ENCODE assay signal across 8 cellular contexts in genomic region chr9:89604463-89605180, GRCh38. TPM values are rescaled to one million over a fixed set of nuclear protein-coding genes. Genes with fewer than 3 reads are reported as not detected.
A peak's percentile ranks its signal among the peaks of the same experiment; 100 is the strongest.
DNase-seq lines count a peak whose midpoint lies in the region; ATAC-seq, FAIRE-seq and TF ChIP-seq lines count a peak whose summit lies in the region.

TSS of gene GADD45G (plus strand) at chr9:89605012. CDS start at chr9:89605122, 110 bp downstream.

- peak within 1 kb of the TSS; percentile 80 to 89 for H3K4me3 Mint-ChIP-seq in effector memory CD8-positive, alpha-beta T cell

- H4K5ac ChIP-seq in mesendoderm (ENCODE audit: low read length), result no peak within 1 kb of the TSS

- peak; percentile 49 for ATAC-seq in HG03342 (IDR thresholded peaks at IDR 0.05; ENCODE audit: unreplicated experiment)
- peak; percentile 77 for ATAC-seq in effector memory CD8-positive, alpha-beta T cell (replicated peaks)

- H3K27me3 Mint-ChIP-seq in effector memory CD8-positive, alpha-beta T cell, result peaks cover 43 to 60% of the 10 kb centered on the region in 2 donors

- peak within 1 kb of the TSS; percentile 55 for H3K23ac ChIP-seq in mesendoderm (ENCODE audit: low read length)

- H3K36me3 ChIP-seq in mesendoderm (ENCODE audit: control insufficient read depth, insufficient read depth, low read length), result no peaks in the 10 kb centered on the region

- no CpG with 5 or more reads among the region's 41 CpGs for WGBS in mesendoderm (ENCODE audit: extremely low coverage, insufficient coverage, low lambda C conversion rate)

- no peak within 1 kb of the TSS for H2BK15ac ChIP-seq in mesendoderm (replicated peaks; ENCODE audit: low read depth)

- no peak within 1 kb of the TSS for H2BK120ac ChIP-seq in mesendoderm (ENCODE audit: low read depth, low read length)

- no peak within 1 kb of the TSS for H4K8ac ChIP-seq in mesendoderm (ENCODE audit: low read depth, low read length)

- no peaks in the 10 kb centered on the region for H3K79me2 ChIP-seq in mesendoderm (ENCODE audit: control insufficient read depth, insufficient read depth, low read length)

- peak within 1 kb of the TSS; percentile 73 to 92 for H3K27ac Mint-ChIP-seq in effector memory CD8-positive, alpha-beta T cell

- no peaks in the 10 kb centered on the region for H3K9me3 Mint-ChIP-seq in effector memory CD8-positive, alpha-beta T cell

- peaks cover 17% of the 10 kb centered on the region for H3K36me3 Mint-ChIP-seq in effector memory CD8-positive, alpha-beta T cell (ENCODE audit: insufficient read depth)

- H2AK5ac ChIP-seq in mesendoderm (ENCODE audit: low read length), result no peak within 1 kb of the TSS

- H3K4me2 ChIP-seq in mesendoderm (ENCODE audit: low read length), result peak within 1 kb of the TSS; percentile 89

- peaks cover 2% of the 10 kb centered on the region for H3K4me1 ChIP-seq in mesendoderm (ENCODE audit: control insufficient read depth, low read depth, low read length)

- peak within 1 kb of the TSS; percentile 62 for H3K18ac ChIP-seq in mesendoderm (ENCODE audit: low read length)

- peak; percentile 97 for TF ChIP-seq POLR2A in GM12892 (IDR thresholded peaks at IDR 0.05; ENCODE audit: low read depth, low read length)

- H3K4ac ChIP-seq in mesendoderm (ENCODE audit: low read depth, low read length), result peak within 1 kb of the TSS; percentile 25

- peak within 1 kb of the TSS; percentile 17 for H3K27ac ChIP-seq in mesendoderm (ENCODE audit: low read depth, low read length)

- H3K79me1 ChIP-seq in mesendoderm (ENCODE audit: low read length), result peaks cover 2% of the 10 kb centered on the region

- H3K4me1 Mint-ChIP-seq in effector memory CD8-positive, alpha-beta T cell (ENCODE audit: low read depth in 2 of 2), result peaks cover 16 to 21% of the 10 kb centered on the region in 2 donors

- no peak within 1 kb of the TSS for H2BK5ac ChIP-seq in mesendoderm (ENCODE audit: low read length)

- peak; percentile 85 for FAIRE-seq in GM12892 (lab: Jason Lieb, UNC)

- peak within 1 kb of the TSS; percentile 88 for H3K56ac ChIP-seq in mesendoderm (ENCODE audit: low read length)

- H3K27me3 ChIP-seq in mesendoderm (ENCODE audit: insufficient read depth, low read length, poor library complexity), result no peaks in the 10 kb centered on the region

- peak within 1 kb of the TSS; percentile 73 for H3K4me3 ChIP-seq in mesendoderm (ENCODE audit: low read length)

- peak within 1 kb of the TSS; percentile 88 for H3K9ac ChIP-seq in mesendoderm (ENCODE audit: low read length)

- DNase-seq in GM12892 (ENCODE audit: insufficient read length) (peak; percentile 62), NCI-H526 (lab: John Stamatoyannopoulos, UW) (peak; percentile 53 to 89), mesendoderm (peak; percentile 96), epidermal melanocyte (ENCODE audit: insufficient read length, low spot score) (no peak)
- DNase-seq in activated CD8-positive, alpha-beta memory T cell treated with anti-CD3 and anti-CD28 coated beads for 48 hours (ENCODE audit: low read depth in 2 of 3, low spot score in 2 of 3), result peak; percentile 40 to 67 (median 57)
- peak; percentile 62 to 77 (median 76) for DNase-seq in effector memory CD8-positive, alpha-beta T cell
- DNase-seq in stimulated activated CD8-positive, alpha-beta memory T cell treated with anti-CD3 and anti-CD28 coated beads, Interleukin-12 subunit alpha, Interleukin-12 subunit beta, amount 100 ng/mL, for 1 hour (ENCODE audit: low read depth), result peak; percentile 73

RNA-seq across cellular contexts. Expression of gene GADD45G, which starts in this region (rescaled TPM):
- polyA plus RNA-seq in GM12892 (2012; ENCODE audit: missing spikeins), result 0.68 TPM
- polyA plus RNA-seq in mesendoderm (2013, experiment 1 of 2), result 2.0 TPM
- polyA plus RNA-seq in mesendoderm (2013, experiment 2 of 2), result 2.2 TPM
